Comparison of ENCODE assay signal across 8 cellular contexts in genomic region chr2:142180820-142181533, GRCh38. TPM values are rescaled to one million over a fixed set of nuclear protein-coding genes. Genes with fewer than 3 reads are reported as not detected.
DNase-seq lines count a peak whose midpoint lies in the region; ATAC-seq and TF ChIP-seq lines count a peak whose summit lies in the region.

No MANE protein-coding gene starts in this region.

- peaks cover 13% of the 10 kb centered on the region for H3K9me3 Mint-ChIP-seq in mesothelial cell of epicardium

- no peaks in the 10 kb centered on the region for H3K9me3 ChIP-seq in DOHH2 (ENCODE audit: control insufficient read depth, insufficient read depth, low read length)

- no peaks in the 10 kb centered on the region for H3K27me3 Mint-ChIP-seq in mesothelial cell of epicardium (ENCODE audit: low read depth)

- no peak overlapping the region for H3K27ac ChIP-seq in DOHH2 (ENCODE audit: low read depth, low read length)

- H3K9me2 ChIP-seq in DOHH2 (replicated peaks; ENCODE audit: control insufficient read depth, low read length), result no peaks in the 10 kb centered on the region

- no peak overlapping the region for H3K4me3 Mint-ChIP-seq in mesothelial cell of epicardium

- no peaks in the 10 kb centered on the region for H4K20me1 ChIP-seq in DOHH2 (ENCODE audit: control insufficient read depth, insufficient read depth, low read depth, low read length)

- peak; percentile 47 for TF ChIP-seq CTCF in DOHH2 (IDR thresholded peaks at IDR 0.05; ENCODE audit: low read depth, low read length, poor library complexity, severe bottlenecking)
- peak; percentile 55 for TF ChIP-seq CTCF in astrocyte of the spinal cord (IDR thresholded peaks at IDR 0.05; ENCODE audit: low read depth, low read length)
- TF ChIP-seq CTCF in mesothelial cell of epicardium (IDR thresholded peaks at IDR 0.05; ENCODE audit: unreplicated experiment), result peak; percentile 48

- H3K4me3 ChIP-seq in DOHH2 (ENCODE audit: low read length) (no peak overlapping the region), astrocyte of the spinal cord (ENCODE audit: low read depth, low read length) (no peak overlapping the region)

- no peaks in the 10 kb centered on the region for H3F3A ChIP-seq in DOHH2 (ENCODE audit: control insufficient read depth, insufficient read depth)

- H3K27me3 ChIP-seq in DOHH2 (ENCODE audit: control insufficient read depth, low read length), result no peaks in the 10 kb centered on the region; the same call in 1 of the 2 replicates

- ATAC-seq in HG02870 (IDR thresholded peaks at IDR 0.05; ENCODE audit: unreplicated experiment), result no peak
- no peak for ATAC-seq in GM18520 (IDR thresholded peaks at IDR 0.05; ENCODE audit: unreplicated experiment)

- no peak overlapping the region for H3K27ac Mint-ChIP-seq in mesothelial cell of epicardium

- no peaks in the 10 kb centered on the region for H3K79me2 ChIP-seq in DOHH2 (ENCODE audit: control insufficient read depth, low read length)

- no peak overlapping the region for H3K4me2 ChIP-seq in DOHH2 (ENCODE audit: low read length)

- in situ Hi-C loops in astrocyte of the spinal cord (cut with HindIII; ENCODE audit: low sequenced_read_pairs), result no loop called here

- H3K4me1 Mint-ChIP-seq in mesothelial cell of epicardium, result peaks cover 20% of the 10 kb centered on the region

- DNase-seq in HT-29 (ENCODE audit: low spot score) (peak; percentile 21), astrocyte of the spinal cord (ENCODE audit: low read depth, low spot score) (no peak), mesothelial cell of epicardium (ENCODE audit: low spot score in 2 of 2, unreplicated experiment in 2 of 2) (no peak), NCI-H2029 treated with DMSO at 0.1 percent for 48 hours (lab: John Stamatoyannopoulos, UW) (no peak)
- no peak for DNase-seq in activated naive CD4-positive, alpha-beta T cell treated with Interleukin-2 at 50 U/mL for 16 hours

- no peaks in the 10 kb centered on the region for H3K36me3 ChIP-seq in DOHH2 (ENCODE audit: control insufficient read depth, low read length)

- H3K4me1 ChIP-seq in DOHH2 (ENCODE audit: control insufficient read depth, low read length), result peaks cover 7% of the 10 kb centered on the region

- no peaks in the 10 kb centered on the region for H3K36me3 Mint-ChIP-seq in mesothelial cell of epicardium

RNA-seq across cellular contexts. Expression of gene LRP1B, which starts 50.2 kb away (rescaled TPM):
- not detected in 2 replicates for total RNA-seq in HT-29 (2014; rRNA removed; shearing (Covaris generic))
- 1.7 to 1.9 TPM (median 1.8 TPM) in 3 replicates for total RNA-seq in mesothelial cell of epicardium
